In genomic region chr2:29006092-29006985, GRCh38 we compare ENCODE assay signal across 1 cellular context.
A peak's percentile ranks its signal among the peaks of the same experiment; 100 is the strongest.
TF ChIP-seq lines count a peak whose summit lies in the region.

No MANE protein-coding gene starts in this region.

TF ChIP-seq in K562, 482 proteins besides CTCF, POLR2A, EP300 and RAD21 (continued from another document and continues in another):
- TF ChIP-seq UBTF (IDR thresholded peaks at IDR 0.05; ENCODE audit: borderline replicate concordance in 1 of 2, low read depth in 2 of 2, low read length in 2 of 2) (no peak), KDM1A (IDR thresholded peaks at IDR 0.05) (peak; percentile 47 to 55; a peak in 2 of 4 replicates), KLF16 (IDR thresholded peaks at IDR 0.05) (0 out of 2 replicates have a peak, but pooled peaks have one; percentile 5), ZNF324 (CRISPR knock-in tag; IDR thresholded peaks at IDR 0.05) (no peak), ARID1B (IDR thresholded peaks at IDR 0.05) (peak; percentile 85), SMARCC2 (IDR thresholded peaks at IDR 0.05; ENCODE audit: low read depth) (peak; percentile 36; the same call in 1 of the 2 replicates), PHF20 (IDR thresholded peaks at IDR 0.05; ENCODE audit: partially characterized antibody) (peak; percentile 16), CEBPG (CRISPR knock-in tag; IDR thresholded peaks at IDR 0.05) (peak; percentile 75), CEBPG (tag; conservative IDR thresholded peaks at IDR 0.05 in 1 of 2, IDR thresholded peaks at IDR 0.05 in 1 of 2) (peak; percentile 71 to 79), ESRRA (IDR thresholded peaks at IDR 0.05; ENCODE audit: borderline replicate concordance, low read depth) (0 out of 2 replicates have a peak, but pooled peaks have one; percentile 21), GABPB2 (CRISPR knock-in tag; conservative IDR thresholded peaks at IDR 0.05) (no peak), SMARCE1 (IDR thresholded peaks at IDR 0.05) (peak; percentile 85; the same call in 1 of the 2 replicates), PTRF (tag; IDR thresholded peaks at IDR 0.05) (no peak), MTA1 (IDR thresholded peaks at IDR 0.05; ENCODE audit: borderline replicate concordance) (0 out of 2 replicates have a peak, but pooled peaks have one; percentile 18), NR2F6 (CRISPR knock-in tag; IDR thresholded peaks at IDR 0.05) (0 out of 2 replicates have a peak, but pooled peaks have one; percentile 77), JUND (IDR thresholded peaks at IDR 0.05; ENCODE audit: borderline replicate concordance, low read depth, low read length) (peak; percentile 90), JUND (tag; IDR thresholded peaks at IDR 0.05; ENCODE audit: borderline replicate concordance, low read depth, low read length) (peak; percentile 92; the same call in 2 of the 3 replicates), MAZ (CRISPR knock-in tag; conservative IDR thresholded peaks at IDR 0.05 in 1 of 2, IDR thresholded peaks at IDR 0.05 in 1 of 2) (peak in 1 of 2 experiments; percentile 54; a peak in 2 of 4 replicates), HBP1 (CRISPR knock-in tag; IDR thresholded peaks at IDR 0.05) (0 out of 2 replicates have a peak, but pooled peaks have one; percentile 37), JUN (IDR thresholded peaks at IDR 0.05; ENCODE audit: borderline replicate concordance, low read depth, low read length) (peak; percentile 64), JUN (CRISPR knock-in tag; IDR thresholded peaks at IDR 0.05; ENCODE audit: borderline replicate concordance) (no peak), FOSL1 (tag; conservative IDR thresholded peaks at IDR 0.05) (peak; percentile 96), RB1 (IDR thresholded peaks at IDR 0.05; ENCODE audit: low read depth) (no peak), ZNF263 (CRISPR knock-in tag; IDR thresholded peaks at IDR 0.05; ENCODE audit: borderline replicate concordance) (peak; percentile 42; the same call in 1 of the 2 replicates), EGR1 (conservative IDR thresholded peaks at IDR 0.05) (peak; percentile 74), ELF4 (CRISPR knock-in tag; IDR thresholded peaks at IDR 0.05) (0 out of 2 replicates have a peak, but pooled peaks have one; percentile 63), POLR2AphosphoS5 (IDR thresholded peaks at IDR 0.05; ENCODE audit: control insufficient read depth, insufficient read depth, low read depth, low read length) (no peak), JUNB (CRISPR knock-in tag; conservative IDR thresholded peaks at IDR 0.05) (peak; percentile 68; the same call in 1 of the 2 replicates), CREM (IDR thresholded peaks at IDR 0.05; ENCODE audit: low read depth) (peak; percentile 44; the same call in 1 of the 2 replicates), ZBTB9 (CRISPR knock-in tag; IDR thresholded peaks at IDR 0.05) (0 out of 2 replicates have a peak, but pooled peaks have one; percentile 39), THRB (CRISPR knock-in tag; conservative IDR thresholded peaks at IDR 0.05) (peak; percentile 73; the same call in 1 of the 2 replicates), HES1 (IDR thresholded peaks at IDR 0.05; ENCODE audit: low read depth) (peak; percentile 64), HLTF (IDR thresholded peaks at IDR 0.05) (peak; percentile 33; the same call in 1 of the 2 replicates), ZNF75A (CRISPR knock-in tag; IDR thresholded peaks at IDR 0.05) (peak; percentile 68), PCBP2 (IDR thresholded peaks at IDR 0.05; ENCODE audit: low read depth, low read length, poor library complexity, severe bottlenecking) (no peak), ZBTB17 (CRISPR knock-in tag; IDR thresholded peaks at IDR 0.05) (0 out of 2 replicates have a peak, but pooled peaks have one; percentile 30), ERF (CRISPR knock-in tag; IDR thresholded peaks at IDR 0.05) (no peak), PTBP1 (IDR thresholded peaks at IDR 0.05; ENCODE audit: low read depth, low read length) (no peak), ATF4 (CRISPR knock-in tag; IDR thresholded peaks at IDR 0.05) (peak; percentile 62), NR2C2 (CRISPR knock-in tag; IDR thresholded peaks at IDR 0.05) (no peak), NR2C2 (tag; IDR thresholded peaks at IDR 0.05) (peak; percentile 87), ATF3 (IDR thresholded peaks at IDR 0.05) (peak; percentile 79), ATF3 (CRISPR knock-in tag; conservative IDR thresholded peaks at IDR 0.05) (0 out of 2 replicates have a peak, but pooled peaks have one; percentile 26), ZBTB12 (CRISPR knock-in tag; IDR thresholded peaks at IDR 0.05) (0 out of 2 replicates have a peak, but pooled peaks have one; percentile 20), TCF3 (CRISPR knock-in tag; IDR thresholded peaks at IDR 0.05) (peak; percentile 43; the same call in 1 of the 2 replicates), NONO (IDR thresholded peaks at IDR 0.05; ENCODE audit: low read depth in 2 of 2, low read length in 1 of 2) (no peak), SMAD4 (CRISPR knock-in tag; conservative IDR thresholded peaks at IDR 0.05) (peak; percentile 81), SPI1 (IDR thresholded peaks at IDR 0.05; ENCODE audit: borderline replicate concordance, low read depth, low read length) (peak; percentile 70), ZNF239 (CRISPR knock-in tag; IDR thresholded peaks at IDR 0.05) (peak; percentile 56; the same call in 1 of the 2 replicates), ZBTB8A (IDR thresholded peaks at IDR 0.05; ENCODE audit: partially characterized antibody) (no peak), NR2C1 (IDR thresholded peaks at IDR 0.05) (peak; percentile 47; the same call in 1 of the 2 replicates), NR2C1 (tag; IDR thresholded peaks at IDR 0.05) (peak; percentile 86), TEAD4 (IDR thresholded peaks at IDR 0.05; ENCODE audit: low read length) (0 out of 2 replicates have a peak, but pooled peaks have one; percentile 29), TEAD4 (CRISPR knock-in tag; IDR thresholded peaks at IDR 0.05; ENCODE audit: borderline replicate concordance) (no peak), CEBPB (tag; IDR thresholded peaks at IDR 0.05) (peak; percentile 45), SMARCB1 (IDR thresholded peaks at IDR 0.05; ENCODE audit: insufficient read length, low read depth) (no peak), ZNF511 (CRISPR knock-in tag; IDR thresholded peaks at IDR 0.05) (no peak), ZBTB7A (IDR thresholded peaks at IDR 0.05; ENCODE audit: borderline replicate concordance, control insufficient read depth, low read depth, low read length) (no peak), TRIM24 (IDR thresholded peaks at IDR 0.05) (0 out of 4 replicates have a peak, but pooled peaks of 1 of the 2 experiments have one; percentile 26), RCOR1 (IDR thresholded peaks at IDR 0.05; ENCODE audit: borderline replicate concordance in 1 of 2, low read depth in 2 of 2, low read length in 2 of 2) (peak in 1 of 2 experiments; percentile 59; a peak in 1 of 4 replicates), L3MBTL2 (IDR thresholded peaks at IDR 0.05) (0 out of 2 replicates have a peak, but pooled peaks have one; percentile 20), PHB2 (IDR thresholded peaks at IDR 0.05; ENCODE audit: low read depth) (no peak), VEZF1 (CRISPR knock-in tag; IDR thresholded peaks at IDR 0.05) (peak; percentile 35; the same call in 1 of the 2 replicates), SMAD3 (CRISPR knock-in tag; conservative IDR thresholded peaks at IDR 0.05) (no peak)
